Comparison of ENCODE assay signal across 15 cellular contexts in the genomic region with DNA sequence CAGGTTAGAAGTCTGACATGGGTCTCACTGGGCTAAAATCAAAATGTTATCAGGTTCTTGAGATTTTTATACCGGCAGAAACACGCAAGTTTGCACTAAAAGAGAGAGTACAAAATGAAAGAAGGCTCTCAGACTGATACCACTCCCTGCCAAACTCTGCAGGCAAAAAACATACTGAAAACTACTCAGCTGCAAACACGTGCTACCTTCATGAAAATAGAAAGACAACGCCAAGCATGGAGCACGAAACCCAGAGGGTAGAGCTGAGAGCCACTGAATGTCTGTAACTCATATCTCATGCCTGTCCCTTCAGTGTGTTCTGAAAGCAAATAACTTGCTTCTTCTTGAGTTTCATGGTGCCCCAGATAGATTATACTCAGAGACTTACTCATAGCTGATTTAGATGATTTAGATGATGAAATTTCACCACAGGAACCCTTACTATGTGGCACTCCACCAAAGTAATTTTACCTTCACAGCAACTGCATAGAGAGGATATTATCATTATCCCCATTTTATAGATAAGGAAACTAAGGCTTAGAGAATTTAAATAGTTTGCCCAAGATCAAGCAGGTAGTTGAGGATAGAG.
DNase-seq lines count a peak whose midpoint lies in the region; ATAC-seq and TF ChIP-seq lines count a peak whose summit lies in the region.
"Had no signal": no experiment of that assay in that cellular context is flagged by ENCODE, and none has a peak within 500 bp of the region (broad histone marks: within the 10 kb centered on the region; RNA-seq: fewer than 3 reads in every experiment).

No MANE protein-coding gene starts in this region.

- no peaks in the 10 kb centered on the region for H3K9me3 Mint-ChIP-seq in osteocyte (ENCODE audit: unreplicated experiment)

- TF ChIP-seq CTCF in AG10803 (conservative IDR thresholded peaks at IDR 0.05; ENCODE audit: low read length) = no peak
- no peak for TF ChIP-seq CTCF in MM.1S (IDR thresholded peaks at IDR 0.05; ENCODE audit: low read length)
- no peak for TF ChIP-seq CTCF in choroid plexus epithelial cell (conservative IDR thresholded peaks at IDR 0.05; ENCODE audit: low read depth, low read length)
- TF ChIP-seq CTCF in lower lobe of right lung (IDR thresholded peaks at IDR 0.05) = no peak
- TF ChIP-seq CTCF in osteocyte (IDR thresholded peaks at IDR 0.05) = no peak

- H3K9me3 ChIP-seq in MM.1S (replicated peaks; ENCODE audit: insufficient read depth, low read length) = no peaks in the 10 kb centered on the region
- no peaks in the 10 kb centered on the region for H3K9me3 ChIP-seq in lower lobe of right lung
- H3K9me3 ChIP-seq: body of pancreas had no signal

- no peak overlapping the region for H3K4me3 ChIP-seq in AG10803 (ENCODE audit: low read length)
- H3K4me3 ChIP-seq in MM.1S (ENCODE audit: low read length) = peak overlapping the region; percentile 24; the same call in 1 of the 2 replicates
- H3K4me3 ChIP-seq in choroid plexus epithelial cell (ENCODE audit: low read depth, low read length) = no peak overlapping the region
- H3K4me3 ChIP-seq in lower lobe of right lung = no peak overlapping the region
- H3K4me3 ChIP-seq: body of pancreas had no signal

- no peaks in the 10 kb centered on the region for H4K20me1 ChIP-seq in MM.1S (ENCODE audit: insufficient read depth, low read length)

- H3K4me1 ChIP-seq in MM.1S (ENCODE audit: low read length) = peaks cover 7% of the 10 kb centered on the region; the same call in 1 of the 2 replicates
- H3K4me1 ChIP-seq in lower lobe of right lung = no peaks in the 10 kb centered on the region
- H3K4me1 ChIP-seq: body of pancreas had no signal

- H3K4me2 ChIP-seq in MM.1S (ENCODE audit: low read depth, low read length) = peak overlapping the region; percentile 45; the same call in 1 of the 2 replicates

- ATAC-seq in GM19395 (IDR thresholded peaks at IDR 0.05; ENCODE audit: unreplicated experiment) (peak; percentile 67), lower lobe of right lung (no peak)
- ATAC-seq: body of pancreas had no signal

- H3K36me3 Mint-ChIP-seq in osteocyte (ENCODE audit: unreplicated experiment) = no peaks in the 10 kb centered on the region

- H3K9ac ChIP-seq in MM.1S (ENCODE audit: low read length) = peak overlapping the region; percentile 8; the same call in 1 of the 2 replicates

- H3K27me3 ChIP-seq in MM.1S (replicated peaks; ENCODE audit: insufficient read depth, low read length) (no peaks in the 10 kb centered on the region), lower lobe of right lung (ENCODE audit: low read depth) (no peaks in the 10 kb centered on the region)
- H3K27me3 ChIP-seq: body of pancreas had no signal

- H3K79me2 ChIP-seq in MM.1S (ENCODE audit: low read length) = no peaks in the 10 kb centered on the region

- H2AFZ ChIP-seq in MM.1S (ENCODE audit: low read length) = peak overlapping the region; percentile 35

- H3K4me1 Mint-ChIP-seq in osteocyte (ENCODE audit: unreplicated experiment) = no peaks in the 10 kb centered on the region

- H3K27me3 Mint-ChIP-seq in osteocyte (ENCODE audit: unreplicated experiment) = peaks cover 12% of the 10 kb centered on the region

- H3K27ac ChIP-seq in MM.1S (ENCODE audit: low read length) (peak overlapping the region; percentile 46; the same call in 1 of the 2 replicates), lower lobe of right lung (no peak overlapping the region)
- H3K27ac ChIP-seq: body of pancreas had no signal

- H3K4me3 Mint-ChIP-seq in osteocyte (ENCODE audit: unreplicated experiment) = no peak overlapping the region

- H3F3A ChIP-seq in MM.1S (ENCODE audit: insufficient read depth, low read length) = peaks cover 10% of the 10 kb centered on the region; the same call in 1 of the 2 replicates

- intact Hi-C loops in lower lobe of right lung (cut with DNase I) = no loop called here

- H3K27ac Mint-ChIP-seq in osteocyte (ENCODE audit: unreplicated experiment) = no peak overlapping the region

- DNase-seq in AG10803 (ENCODE audit: low read depth) = peak; percentile 48
- DNase-seq in MM.1S = peak; percentile 61
- DNase-seq in choroid plexus epithelial cell (ENCODE audit: low read depth) = peak; percentile 74
- DNase-seq in DMS79 treated with DMSO at 0.1 percent for 48 hours (lab: John Stamatoyannopoulos, UW) = no peak
- DNase-seq in amygdala (lab: John Stamatoyannopoulos, UW) = no peak
- DNase-seq in lower lobe of right lung = no peak
- no peak for DNase-seq in osteocyte (ENCODE audit: extremely low spot score, unreplicated experiment)
- DNase-seq: activated CD8-positive, alpha-beta memory T cell treated with anti-CD3 and anti-CD28 coated beads, Interleukin-2, amount 50 U/mL, for 48 hours; body of pancreas; hypothalamus; NCI-H345; nucleus accumbens; SHP77 treated with DMSO at 0.1 percent for 48 hours; stimulated activated CD4-positive, alpha-beta T cell treated with anti-CD3 and anti-CD28 coated beads, Interleukin-15, amount 100 ng/mL, for 24 hours had no signal

- H3K36me3 ChIP-seq in MM.1S (replicated peaks; ENCODE audit: insufficient read depth, low read length) (no peaks in the 10 kb centered on the region), lower lobe of right lung (no peaks in the 10 kb centered on the region)

- H3K9me2 ChIP-seq in MM.1S (replicated peaks; ENCODE audit: insufficient read depth, low read length) = no peaks in the 10 kb centered on the region

Comparison
In these comparisons a context has a peak if more than half of its experiments do, and no peak if none do; other contexts are left out.
1. DNase-seq: peak in AG10803 (single experiment), MM.1S (single experiment) and choroid plexus epithelial cell (single experiment); none in DMS79 treated with DMSO at 0.1 percent for 48 hours (single experiment), amygdala (0 of 56), lower lobe of right lung (single experiment) and osteocyte (single experiment).